1 cellular context compared by ENCODE assay signal in genomic region chr20:46363874-46364669, GRCh38.
TF ChIP-seq lines count a peak whose summit lies in the region.

No MANE protein-coding gene starts in this region.

TF ChIP-seq in K562, 482 proteins besides CTCF, POLR2A, EP300 and RAD21 (continued from another document and continues in another):
- TF ChIP-seq, protein P1, sequence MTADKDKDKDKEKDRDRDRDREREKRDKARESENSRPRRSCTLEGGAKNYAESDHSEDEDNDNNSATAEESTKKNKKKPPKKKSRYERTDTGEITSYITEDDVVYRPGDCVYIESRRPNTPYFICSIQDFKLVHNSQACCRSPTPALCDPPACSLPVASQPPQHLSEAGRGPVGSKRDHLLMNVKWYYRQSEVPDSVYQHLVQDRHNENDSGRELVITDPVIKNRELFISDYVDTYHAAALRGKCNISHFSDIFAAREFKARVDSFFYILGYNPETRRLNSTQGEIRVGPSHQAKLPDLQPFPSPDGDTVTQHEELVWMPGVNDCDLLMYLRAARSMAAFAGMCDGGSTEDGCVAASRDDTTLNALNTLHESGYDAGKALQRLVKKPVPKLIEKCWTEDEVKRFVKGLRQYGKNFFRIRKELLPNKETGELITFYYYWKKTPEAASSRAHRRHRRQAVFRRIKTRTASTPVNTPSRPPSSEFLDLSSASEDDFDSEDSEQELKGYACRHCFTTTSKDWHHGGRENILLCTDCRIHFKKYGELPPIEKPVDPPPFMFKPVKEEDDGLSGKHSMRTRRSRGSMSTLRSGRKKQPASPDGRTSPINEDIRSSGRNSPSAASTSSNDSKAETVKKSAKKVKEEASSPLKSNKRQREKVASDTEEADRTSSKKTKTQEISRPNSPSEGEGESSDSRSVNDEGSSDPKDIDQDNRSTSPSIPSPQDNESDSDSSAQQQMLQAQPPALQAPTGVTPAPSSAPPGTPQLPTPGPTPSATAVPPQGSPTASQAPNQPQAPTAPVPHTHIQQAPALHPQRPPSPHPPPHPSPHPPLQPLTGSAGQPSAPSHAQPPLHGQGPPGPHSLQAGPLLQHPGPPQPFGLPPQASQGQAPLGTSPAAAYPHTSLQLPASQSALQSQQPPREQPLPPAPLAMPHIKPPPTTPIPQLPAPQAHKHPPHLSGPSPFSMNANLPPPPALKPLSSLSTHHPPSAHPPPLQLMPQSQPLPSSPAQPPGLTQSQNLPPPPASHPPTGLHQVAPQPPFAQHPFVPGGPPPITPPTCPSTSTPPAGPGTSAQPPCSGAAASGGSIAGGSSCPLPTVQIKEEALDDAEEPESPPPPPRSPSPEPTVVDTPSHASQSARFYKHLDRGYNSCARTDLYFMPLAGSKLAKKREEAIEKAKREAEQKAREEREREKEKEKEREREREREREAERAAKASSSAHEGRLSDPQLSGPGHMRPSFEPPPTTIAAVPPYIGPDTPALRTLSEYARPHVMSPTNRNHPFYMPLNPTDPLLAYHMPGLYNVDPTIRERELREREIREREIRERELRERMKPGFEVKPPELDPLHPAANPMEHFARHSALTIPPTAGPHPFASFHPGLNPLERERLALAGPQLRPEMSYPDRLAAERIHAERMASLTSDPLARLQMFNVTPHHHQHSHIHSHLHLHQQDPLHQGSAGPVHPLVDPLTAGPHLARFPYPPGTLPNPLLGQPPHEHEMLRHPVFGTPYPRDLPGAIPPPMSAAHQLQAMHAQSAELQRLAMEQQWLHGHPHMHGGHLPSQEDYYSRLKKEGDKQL (CRISPR knock-in tag; IDR thresholded peaks at IDR 0.05; ENCODE audit: borderline replicate concordance): no peak
- TF ChIP-seq, protein P2, sequence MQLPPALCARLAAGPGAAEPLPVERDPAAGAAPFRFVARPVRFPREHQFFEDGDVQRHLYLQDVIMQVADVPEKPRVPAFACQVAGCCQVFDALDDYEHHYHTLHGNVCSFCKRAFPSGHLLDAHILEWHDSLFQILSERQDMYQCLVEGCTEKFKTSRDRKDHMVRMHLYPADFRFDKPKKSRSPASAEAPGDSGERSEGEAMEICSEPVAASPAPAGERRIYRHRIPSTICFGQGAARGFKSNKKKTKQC (CRISPR knock-in tag; IDR thresholded peaks at IDR 0.05): 0 out of 2 replicates have a peak, but pooled peaks have one; percentile 40
- peak; percentile 55; the same call in 1 of the 2 replicates for TF ChIP-seq RB1 (IDR thresholded peaks at IDR 0.05; ENCODE audit: low read depth)
- no peak for TF ChIP-seq ZNF3 (CRISPR knock-in tag; IDR thresholded peaks at IDR 0.05)
- no peak for TF ChIP-seq ZFP1 (CRISPR knock-in tag; IDR thresholded peaks at IDR 0.05)
- no peak for TF ChIP-seq HOMEZ (CRISPR knock-in tag; IDR thresholded peaks at IDR 0.05)
- TF ChIP-seq ZNF316 (IDR thresholded peaks at IDR 0.05): peak; percentile 80
- peak; percentile 22 for TF ChIP-seq RBM22 (IDR thresholded peaks at IDR 0.05; ENCODE audit: low read depth, low read length, poor library complexity, severe bottlenecking)
- TF ChIP-seq RBFOX2 (IDR thresholded peaks at IDR 0.05; ENCODE audit: low read depth, low read length): peak; percentile 93
- TF ChIP-seq E2F1 (CRISPR knock-in tag; IDR thresholded peaks at IDR 0.05): 0 out of 2 replicates have a peak, but pooled peaks have one; percentile 24
- TF ChIP-seq DDX20 (tag; IDR thresholded peaks at IDR 0.05; ENCODE audit: low read depth): no peak
- no peak for TF ChIP-seq ID3 (CRISPR knock-in tag; IDR thresholded peaks at IDR 0.05)
- peak; percentile 46; the same call in 1 of the 2 replicates for TF ChIP-seq ID3 (tag; IDR thresholded peaks at IDR 0.05)
- no peak for TF ChIP-seq COPS2 (conservative IDR thresholded peaks at IDR 0.05)
- peak; percentile 100 for TF ChIP-seq GABPA (tag; conservative IDR thresholded peaks at IDR 0.05; ENCODE audit: low read depth)
- TF ChIP-seq CREB3L1 (IDR thresholded peaks at IDR 0.05; ENCODE audit: borderline replicate concordance, low read depth): peak; percentile 75; the same call in 1 of the 2 replicates
- no peak for TF ChIP-seq OTX1 (CRISPR knock-in tag; IDR thresholded peaks at IDR 0.05)
- TF ChIP-seq ZNF764 (CRISPR knock-in tag; IDR thresholded peaks at IDR 0.05; ENCODE audit: low read depth): no peak
- no peak for TF ChIP-seq STAG1 (CRISPR knock-in tag; IDR thresholded peaks at IDR 0.05; ENCODE audit: borderline replicate concordance)
- no peak for TF ChIP-seq POU5F1 (IDR thresholded peaks at IDR 0.05; ENCODE audit: borderline replicate concordance, low read depth, low read length, partially characterized antibody)
- TF ChIP-seq MTA3 (IDR thresholded peaks at IDR 0.05; ENCODE audit: borderline replicate concordance): no peak; the same call in 1 of the 2 replicates
- no peak for TF ChIP-seq EWSR1 (IDR thresholded peaks at IDR 0.05; ENCODE audit: borderline replicate concordance, low read depth, partially characterized antibody)
- no peak for TF ChIP-seq GTF2F1 (IDR thresholded peaks at IDR 0.05; ENCODE audit: low read depth, low read length)
- TF ChIP-seq ZNF407 (IDR thresholded peaks at IDR 0.05; ENCODE audit: low read depth): no peak
- TF ChIP-seq STAT6 (CRISPR knock-in tag; IDR thresholded peaks at IDR 0.05): no peak
- TF ChIP-seq ZNF184 (CRISPR knock-in tag; IDR thresholded peaks at IDR 0.05): no peak
- TF ChIP-seq ZNF232 (CRISPR knock-in tag; IDR thresholded peaks at IDR 0.05): no peak
- TF ChIP-seq NFE2L1 (tag; IDR thresholded peaks at IDR 0.05; ENCODE audit: borderline replicate concordance, low read depth): no peak
- no peak for TF ChIP-seq WHSC1 (IDR thresholded peaks at IDR 0.05; ENCODE audit: low read length)
- no peak for TF ChIP-seq SMARCB1 (IDR thresholded peaks at IDR 0.05; ENCODE audit: insufficient read length, low read depth)
- no peak for TF ChIP-seq YBX1 (IDR thresholded peaks at IDR 0.05)
- no peak for TF ChIP-seq SNIP1 (IDR thresholded peaks at IDR 0.05; ENCODE audit: low read depth)
- TF ChIP-seq TAF15 (IDR thresholded peaks at IDR 0.05; ENCODE audit: low read depth, low read length): no peak
- TF ChIP-seq TOE1 (IDR thresholded peaks at IDR 0.05; ENCODE audit: borderline replicate concordance): no peak
- TF ChIP-seq TOE1 (CRISPR knock-in tag; IDR thresholded peaks at IDR 0.05; ENCODE audit: borderline replicate concordance, low read depth): no peak
- TF ChIP-seq TRIM24 (IDR thresholded peaks at IDR 0.05): no peak; a peak in 1 of 4 replicates
